Comparison of ENCODE assay signal across 15 cellular contexts in the genomic region with DNA sequence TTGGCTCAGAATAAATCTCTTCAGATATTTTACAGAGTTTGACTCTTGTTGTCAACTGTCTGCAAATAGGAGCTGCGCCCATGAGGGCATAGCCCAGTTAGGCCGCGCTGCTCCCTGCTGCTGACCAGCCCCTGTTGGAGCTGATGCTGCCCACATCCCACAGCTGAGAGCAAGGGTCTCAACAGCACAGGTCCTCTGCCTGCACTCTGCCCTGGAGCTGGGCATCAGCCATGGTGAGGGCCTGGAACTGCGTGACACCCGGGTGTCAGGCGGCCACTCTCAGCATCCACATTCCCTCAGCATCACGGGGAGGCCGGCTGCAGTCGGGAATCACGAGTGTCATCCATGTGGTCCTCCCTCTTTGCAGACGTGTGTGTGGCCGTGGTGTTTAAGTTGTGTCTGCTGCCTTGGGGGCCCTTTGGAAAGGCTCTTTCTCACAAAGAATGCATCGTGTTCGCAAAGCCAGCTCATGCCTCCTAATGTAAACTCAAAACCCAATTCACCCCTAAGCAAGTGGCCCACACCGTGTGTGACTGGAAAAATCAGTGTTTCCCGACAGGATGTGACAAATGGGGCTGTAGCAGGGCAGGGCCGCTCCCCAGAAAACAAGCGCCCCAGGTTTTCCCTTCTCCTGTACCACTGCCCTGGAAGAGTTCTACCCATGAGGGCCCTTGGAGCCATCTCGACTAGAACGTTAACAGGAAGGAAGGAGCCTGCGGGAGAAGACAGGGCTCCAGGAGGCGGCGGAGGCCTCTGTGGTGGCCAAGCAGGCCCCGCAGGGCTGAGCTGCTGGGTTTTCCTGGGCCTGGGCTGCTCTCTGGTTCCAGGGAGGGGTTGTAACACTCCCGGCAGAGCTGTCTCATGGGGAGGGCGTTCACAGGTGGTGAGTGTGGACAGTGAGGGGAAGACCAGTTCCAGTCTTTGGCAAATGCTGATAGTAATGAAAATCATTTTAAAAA. TPM values are rescaled to one million over a fixed set of nuclear protein-coding genes. Genes with fewer than 3 reads are reported as not detected.
DNase-seq lines count a peak whose midpoint lies in the region; ATAC-seq and TF ChIP-seq lines count a peak whose summit lies in the region.
"Had no signal": no experiment of that assay in that cellular context is flagged by ENCODE, and none has a peak within 500 bp of the region (broad histone marks: within the 10 kb centered on the region; RNA-seq: fewer than 3 reads in every experiment).

No MANE protein-coding gene starts in this region.

- H3K18ac ChIP-seq in H9 (ENCODE audit: insufficient read length, low read depth, low read length), result no peak overlapping the region

- H3K36me3 Mint-ChIP-seq in H9 (ENCODE audit: insufficient read depth in 1 of 3, low read depth in 3 of 3), result peaks cover 9 to 19% (median 10%) of the 10 kb centered on the region in 3 experiments
- H3K36me3 Mint-ChIP-seq in stimulated activated naive B cell treated with anti-CD40 and anti-IgM and Interleukin-4, amounts not matched to agents 10 μg/mL and 1 μg/mL and 100 μg/mL, for 72 hours, result peaks cover 21 to 25% of the 10 kb centered on the region in 2 donors
- H3K36me3 Mint-ChIP-seq: activated naive CD4-positive, alpha-beta T cell treated with anti-CD3 and anti-CD28 coated beads, Interleukin-2, amount 50 U/mL, for 72 hours had no signal

- H3K27me3 Mint-ChIP-seq in H9 (ENCODE audit: low read depth), result peaks cover 1% of the 10 kb centered on the region
- H3K27me3 Mint-ChIP-seq in stimulated activated naive B cell treated with anti-CD40 and anti-IgM and Interleukin-4, amounts not matched to agents 10 μg/mL and 1 μg/mL and 100 μg/mL, for 72 hours, result no peaks in the 10 kb centered on the region
- H3K27me3 Mint-ChIP-seq: B cell had no signal

- H3K9me3 ChIP-seq in H9 (ENCODE audit: control insufficient read depth, low read depth, low read length) (no peaks in the 10 kb centered on the region), colonic mucosa (no peaks in the 10 kb centered on the region)
- H3K9me3 ChIP-seq: thoracic aorta had no signal

- no peak overlapping the region for H2BK120ac ChIP-seq in H9 (ENCODE audit: low read depth, low read length, poor library complexity, severe bottlenecking)

- H3K27ac Mint-ChIP-seq in H9, result peak overlapping the region; percentile 73 to 85 (median 80); a peak in 5 of 7 replicates
- H3K27ac Mint-ChIP-seq in stimulated activated naive B cell treated with anti-CD40 and anti-IgM and Interleukin-4, amounts not matched to agents 10 μg/mL and 1 μg/mL and 100 μg/mL, for 72 hours, result peak overlapping the region; percentile 27
- H3K27ac Mint-ChIP-seq: B cell had no signal

- H2BK20ac ChIP-seq in H9 (ENCODE audit: low read depth, low read length, poor library complexity, severe bottlenecking), result no peak overlapping the region

- H2AK5ac ChIP-seq in H9 (ENCODE audit: insufficient read length, low read length), result no peak overlapping the region

- H3K79me2 ChIP-seq in H9 (ENCODE audit: insufficient read depth, low read length), result peaks cover 8% of the 10 kb centered on the region; the same call in 1 of the 2 replicates

- no peak overlapping the region for H3K23ac ChIP-seq in H9 (ENCODE audit: insufficient read length, low read depth, low read length)

- no peak for ATAC-seq in stimulated activated naive B cell treated with anti-CD40 and anti-IgM and Interleukin-4, amounts not matched to agents 10 μg/mL and 1 μg/mL and 100 μg/mL, for 72 hours (replicated peaks)
- no peak for ATAC-seq in GM21737 (IDR thresholded peaks at IDR 0.05; ENCODE audit: unreplicated experiment)
- ATAC-seq: activated naive CD4-positive, alpha-beta T cell treated with anti-CD3 and anti-CD28 coated beads, Interleukin-2, amount 50 U/mL, for 72 hours had no signal

- H3T11ph ChIP-seq in H9 (ENCODE audit: low read length), result no peak overlapping the region

- H2BK15ac ChIP-seq in H9 (ENCODE audit: low read depth, low read length), result no peak overlapping the region

- no peak overlapping the region for H3K27ac ChIP-seq in H9 (ENCODE audit: insufficient read length, low read depth, low read length)
- no peak overlapping the region for H3K27ac ChIP-seq in colonic mucosa
- H3K27ac ChIP-seq: VCaP had no signal

- no peak overlapping the region for H4K5ac ChIP-seq in H9 (ENCODE audit: insufficient read length, low read depth, low read length)

- H3K4me3 Mint-ChIP-seq in H9, result no peak overlapping the region; a peak in 1 of 5 replicates
- peak overlapping the region in 1 of 2 donors; percentile 17 for H3K4me3 Mint-ChIP-seq in stimulated activated naive B cell treated with anti-CD40 and anti-IgM and Interleukin-4, amounts not matched to agents 10 μg/mL and 1 μg/mL and 100 μg/mL, for 72 hours
- H3K4me3 Mint-ChIP-seq: B cell had no signal

- H3K9ac ChIP-seq in H9 (ENCODE audit: extremely low read depth, insufficient read length, low read length) (no peak overlapping the region), colonic mucosa (ENCODE audit: low read depth in 2 of 2, low read length in 2 of 2) (no peak overlapping the region)

- peaks cover 4 to 10% of the 10 kb centered on the region in 2 experiments; a peak in 3 of 5 replicates for H3K9me3 Mint-ChIP-seq in H9
- H3K9me3 Mint-ChIP-seq in stimulated activated naive B cell treated with anti-CD40 and anti-IgM and Interleukin-4, amounts not matched to agents 10 μg/mL and 1 μg/mL and 100 μg/mL, for 72 hours, result no peaks in the 10 kb centered on the region
- H3K9me3 Mint-ChIP-seq: activated naive CD4-positive, alpha-beta T cell treated with anti-CD3 and anti-CD28 coated beads, Interleukin-2, amount 50 U/mL, for 72 hours had no signal

- H3K4ac ChIP-seq in H9 (ENCODE audit: low read depth, low read length), result no peak overlapping the region

- H2AFZ ChIP-seq in H9 (ENCODE audit: low read length), result no peak overlapping the region

- no peak for DNase-seq in H9
- peak; percentile 60 for DNase-seq in dermis blood vessel endothelial cell
- peak; percentile 38 for DNase-seq in medulla oblongata (ENCODE audit: extremely low spot score)
- DNase-seq in stimulated activated naive B cell treated with anti-CD40 and anti-IgM and Interleukin-4, amounts not matched to agents 10 μg/mL and 1 μg/mL and 100 μg/mL, for 72 hours, result no peak
- no peak for DNase-seq in NCI-H2029 treated with DMSO at 0.1 percent for 48 hours (lab: John Stamatoyannopoulos, UW)
- no peak for DNase-seq in colonic mucosa
- no peak for DNase-seq in activated CD4-positive, alpha-beta T cell treated with anti-CD3 and anti-CD28 coated beads, Interleukin-2, amount 50 U/mL, for 48 hours
- DNase-seq: DMS53, NCI-H1048, NCI-H2227 treated with DMSO at 0.1 percent for 48 hours had no signal

- H4K20me1 ChIP-seq in H9 (ENCODE audit: control insufficient read depth, insufficient read depth, insufficient read length), result no peaks in the 10 kb centered on the region

- no peak overlapping the region; the same call in 1 of the 2 replicates for H3K14ac ChIP-seq in H9 (ENCODE audit: insufficient read depth, low read length)

- intact Hi-C loops in colonic mucosa (cut with DNase I), result no loop called here

- TF ChIP-seq CTCF in H9 (conservative IDR thresholded peaks at IDR 0.05), result no peak
- TF ChIP-seq CTCF in colonic mucosa (IDR thresholded peaks at IDR 0.05), result no peak

- H4K91ac ChIP-seq in H9 (ENCODE audit: insufficient read length, low read depth, low read length), result no peak overlapping the region

- H3K4me1 ChIP-seq in H9 (ENCODE audit: insufficient read depth, low read length) (peaks cover 13% of the 10 kb centered on the region; the same call in 1 of the 2 replicates), colonic mucosa (no peaks in the 10 kb centered on the region)

- no peak overlapping the region for H2BK12ac ChIP-seq in H9 (ENCODE audit: insufficient read length, low read depth, low read length)

- H4K8ac ChIP-seq in H9 (replicated peaks; ENCODE audit: insufficient read length, low read depth, low read length), result no peak overlapping the region

- H3K56ac ChIP-seq in H9 (ENCODE audit: insufficient read length, low read depth, low read length), result no peak overlapping the region

- no peak overlapping the region for H2BK5ac ChIP-seq in H9 (ENCODE audit: insufficient read length, low read length)

- peaks cover 3% of the 10 kb centered on the region for H3K23me2 ChIP-seq in H9 (ENCODE audit: insufficient read length, low read depth, low read length, poor library complexity, severe bottlenecking)

- WGBS in H9 (ENCODE audit: extremely low coverage, insufficient read length, low lambda C conversion rate), result no CpG with 5 or more reads among the region's 26 CpGs

- H3K4me3 ChIP-seq in colonic mucosa, result no peak overlapping the region
- H3K4me3 ChIP-seq: thoracic aorta had no signal

- no peaks in the 10 kb centered on the region for H3K79me1 ChIP-seq in H9 (ENCODE audit: insufficient read depth, low read depth, low read length, poor library complexity, severe bottlenecking)

- no peaks in the 10 kb centered on the region for H3K27me3 ChIP-seq in H9 (ENCODE audit: insufficient read depth, low read length)
- H3K27me3 ChIP-seq in colonic mucosa, result no peaks in the 10 kb centered on the region

- H3K4me2 ChIP-seq in H9 (ENCODE audit: insufficient read depth, insufficient read length, low read length), result no peak overlapping the region

- H3K36me3 ChIP-seq in colonic mucosa, result no peaks in the 10 kb centered on the region
- H3K36me3 ChIP-seq: thoracic aorta had no signal

- H3K4me1 Mint-ChIP-seq in H9, result peaks cover 69 to 78% of the 10 kb centered on the region in 2 experiments
- H3K4me1 Mint-ChIP-seq in stimulated activated naive B cell treated with anti-CD40 and anti-IgM and Interleukin-4, amounts not matched to agents 10 μg/mL and 1 μg/mL and 100 μg/mL, for 72 hours, result peaks cover 24 to 38% of the 10 kb centered on the region in 2 donors

RNA-seq across cellular contexts. Expression of gene ATP11A, which starts 20.3 kb away (rescaled TPM):
- total RNA-seq in H9 (2021), result 61.6 and 65.3 TPM in 2 replicates
- total RNA-seq in dermis blood vessel endothelial cell, result 32.0 and 41.7 TPM in 2 replicates
- 10 to 100 TPM; 15.8 to 19.6 TPM for total RNA-seq in colonic mucosa

Comparison
In these comparisons a context has a peak if more than half of its experiments do, and no peak if none do; other contexts are left out.
1. DNase-seq: peak in dermis blood vessel endothelial cell (single experiment) and medulla oblongata (single experiment); none in H9 (single experiment), stimulated activated naive B cell treated with anti-CD40 and anti-IgM and Interleukin-4, amounts not matched to agents 10 μg/mL and 1 μg/mL and 100 μg/mL, for 72 hours (single experiment), NCI-H2029 treated with DMSO at 0.1 percent for 48 hours (single experiment), colonic mucosa (single experiment) and activated CD4-positive, alpha-beta T cell treated with anti-CD3 and anti-CD28 coated beads, Interleukin-2, amount 50 U/mL, for 48 hours (0 of 2).